Comparison of ENCODE assay signal across 23 cellular contexts in genomic region chr14:51719970-51720369, GRCh38.
"Had no signal": no experiment of that assay in that cellular context is flagged by ENCODE, and none has a peak within 500 bp of the region (broad histone marks: within the 10 kb centered on the region; RNA-seq: fewer than 3 reads in every experiment).

No MANE protein-coding gene starts in this region.

- H3K27ac Mint-ChIP-seq: activated CD8-positive, alpha-beta memory T cell treated with anti-CD3 and anti-CD28 coated beads, Interleukin-2, amount 10 ng/mL, durations not matched to agents 7 days and 5 days; activated naive CD8-positive, alpha-beta T cell treated with anti-CD3 and anti-CD28 coated beads, Interleukin-2, amount 50 U/mL, for 24 hours; activated T-cell treated with anti-CD3 and anti-CD28 coated beads, Interleukin-2, amount 50 U/mL, for 24 hours; activated T-helper 1 cell treated with anti-CD3 and anti-CD28 coated beads, Interleukin-12 subunit alpha, Interleukin-12 subunit beta, Interleukin-2, Interleukin-4 antibody, amounts not matched to agents 30 ng/mL and 10 ng/mL and 1 ng/mL, durations not matched to agents 14 hours and 24 hours and 36 hours; brain; T-helper 1 cell treated with Interleukin-12 subunit alpha and Interleukin-12 subunit beta and Interleukin-4 antibody, amounts not matched to agents 30 μg/mL and 1 μg/mL, for 36 hours had no signal

- H3K4me1 Mint-ChIP-seq: activated naive CD8-positive, alpha-beta T cell treated with anti-CD3 and anti-CD28 coated beads, Interleukin-2, amount 50 U/mL, for 24 hours had no signal

- H3K4me2 ChIP-seq: KMS-11 had no signal

- H3K4me1 ChIP-seq: ascending aorta had no signal

- H3K4me3 Mint-ChIP-seq: activated CD8-positive, alpha-beta memory T cell treated with anti-CD3 and anti-CD28 coated beads, Interleukin-2, amount 10 ng/mL, durations not matched to agents 7 days and 5 days; activated naive CD8-positive, alpha-beta T cell treated with anti-CD3 and anti-CD28 coated beads, Interleukin-2, amount 50 U/mL, for 24 hours; activated T-cell treated with anti-CD3 and anti-CD28 coated beads, Interleukin-2, amount 50 U/mL, for 24 hours; activated T-helper 1 cell treated with anti-CD3 and anti-CD28 coated beads, Interleukin-12 subunit alpha, Interleukin-12 subunit beta, Interleukin-2, Interleukin-4 antibody, amounts not matched to agents 30 ng/mL and 10 ng/mL and 1 ng/mL, durations not matched to agents 14 hours and 24 hours and 36 hours; brain; T-helper 1 cell treated with Interleukin-12 subunit alpha and Interleukin-12 subunit beta and Interleukin-4 antibody, amounts not matched to agents 30 μg/mL and 1 μg/mL, for 36 hours had no signal

- H3K9me3 Mint-ChIP-seq: activated naive CD4-positive, alpha-beta T cell treated with anti-CD3 and anti-CD28 coated beads, Interleukin-2, amount 50 U/mL, for 72 hours; activated naive CD8-positive, alpha-beta T cell treated with anti-CD3 and anti-CD28 coated beads, Interleukin-2, amount 50 U/mL, for 24 hours; activated T-cell treated with anti-CD3 and anti-CD28 coated beads, Interleukin-2, amount 50 U/mL, for 24 hours; activated T-helper 1 cell treated with anti-CD3 and anti-CD28 coated beads, Interleukin-12 subunit alpha, Interleukin-12 subunit beta, Interleukin-2, Interleukin-4 antibody, amounts not matched to agents 30 ng/mL and 10 ng/mL and 1 ng/mL, durations not matched to agents 14 hours and 24 hours and 36 hours; brain; T-helper 1 cell treated with Interleukin-12 subunit alpha and Interleukin-12 subunit beta and Interleukin-4 antibody, amounts not matched to agents 30 μg/mL and 1 μg/mL, for 36 hours had no signal

- DNase-seq: activated CD4-positive, alpha-beta T cell treated with anti-CD3 and anti-CD28 coated beads for 48 hours; activated CD4-positive, alpha-beta T cell treated with anti-CD3 and anti-CD28 coated beads, Interleukin-2, amount 50 U/mL, for 4 hours; activated CD4-positive, CD25-positive, alpha-beta regulatory T cell treated with anti-CD3 and anti-CD28 coated beads, Interleukin-2, amount 50 U/mL, for 72 hours; activated CD8-positive, alpha-beta memory T cell treated with anti-CD3 and anti-CD28 coated beads, Interleukin-2, amount 10 ng/mL, durations not matched to agents 7 days and 5 days; activated effector memory CD4-positive, alpha-beta T cell treated with anti-CD3 and anti-CD28 coated beads, Interleukin-2, amount 50 U/mL, for 16 hours; activated naive CD4-positive, alpha-beta T cell treated with Interleukin-2 at 50 U/mL for 16 hours; activated naive CD8-positive, alpha-beta T cell treated with anti-CD3 and anti-CD28 coated beads, Interleukin-2, amount 50 U/mL, for 24 hours; activated T-cell treated with anti-CD3 and anti-CD28 coated beads, Interleukin-2, amount 50 U/mL, for 24 hours; amniotic stem cell; NCI-H1092; NCI-H1417; NCI-H1930; NCI-H2107; NCI-H345; NCI-H510A; NCI-H69; SHP77 treated with DMSO at 0.1 percent for 48 hours had no signal

- H3K27me3 ChIP-seq: ascending aorta had no signal

- H3K27ac ChIP-seq: ascending aorta, KMS-11 had no signal

- H3K9ac ChIP-seq: KMS-11 had no signal

- H3K36me3 Mint-ChIP-seq: activated CD8-positive, alpha-beta memory T cell treated with anti-CD3 and anti-CD28 coated beads, Interleukin-2, amount 10 ng/mL, durations not matched to agents 7 days and 5 days; activated naive CD4-positive, alpha-beta T cell treated with anti-CD3 and anti-CD28 coated beads, Interleukin-2, amount 50 U/mL, for 72 hours had no signal

- ATAC-seq: activated CD8-positive, alpha-beta memory T cell treated with anti-CD3 and anti-CD28 coated beads, Interleukin-2, amount 10 ng/mL, durations not matched to agents 7 days and 5 days; activated naive CD4-positive, alpha-beta T cell treated with anti-CD3 and anti-CD28 coated beads, Interleukin-2, amount 50 U/mL, for 72 hours; activated naive CD8-positive, alpha-beta T cell treated with anti-CD3 and anti-CD28 coated beads, Interleukin-2, amount 50 U/mL, for 24 hours had no signal

- H3K27me3 Mint-ChIP-seq: activated CD8-positive, alpha-beta memory T cell treated with anti-CD3 and anti-CD28 coated beads, Interleukin-2, amount 10 ng/mL, durations not matched to agents 7 days and 5 days; activated naive CD8-positive, alpha-beta T cell treated with anti-CD3 and anti-CD28 coated beads, Interleukin-2, amount 50 U/mL, for 24 hours; activated T-cell treated with anti-CD3 and anti-CD28 coated beads, Interleukin-2, amount 50 U/mL, for 24 hours; brain had no signal

- H3K4me3 ChIP-seq: ascending aorta had no signal

- H3K9me3 ChIP-seq: ascending aorta had no signal
